Comparison of ENCODE assay signal across 9 cellular contexts in the genomic region with DNA sequence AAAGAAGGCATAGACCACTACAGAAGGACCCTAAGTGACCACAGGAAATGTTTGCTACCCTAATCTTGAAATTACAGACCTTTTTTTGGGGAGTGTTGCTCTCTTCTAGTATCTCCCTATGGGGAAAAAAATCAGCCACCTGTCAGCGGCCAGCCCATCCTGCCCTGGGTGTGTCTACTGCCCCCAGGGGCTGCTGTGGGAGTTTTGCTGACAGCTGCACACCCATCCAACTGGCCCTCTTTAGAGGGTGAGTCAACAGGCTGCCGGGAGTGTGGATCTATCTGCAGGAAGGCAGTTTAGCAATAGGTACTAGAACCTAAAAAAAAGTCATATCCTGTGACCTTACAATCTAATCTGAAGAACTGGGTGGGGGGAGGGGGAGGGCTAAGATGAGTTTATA. TPM values are rescaled to one million over a fixed set of nuclear protein-coding genes. Genes with fewer than 3 reads are reported as not detected.
DNase-seq lines count a peak whose midpoint lies in the region; ATAC-seq, FAIRE-seq and TF ChIP-seq lines count a peak whose summit lies in the region.
"Had no signal": no experiment of that assay in that cellular context is flagged by ENCODE, and none has a peak within 500 bp of the region (broad histone marks: within the 10 kb centered on the region; RNA-seq: fewer than 3 reads in every experiment).

No MANE protein-coding gene starts in this region.

- H3K27ac ChIP-seq in gastroesophageal sphincter: peak overlapping the region in 3 of 4 donors; percentile 85 to 87 (median 85)

- no peak overlapping the region for H3K4me3 Mint-ChIP-seq in stimulated activated naive B cell treated with anti-CD40 and anti-IgM and Interleukin-4, amounts not matched to agents 10 μg/mL and 1 μg/mL and 100 μg/mL, for 72 hours

- peaks cover 39 to 52% of the 10 kb centered on the region in 2 donors for H3K27me3 Mint-ChIP-seq in stimulated activated naive B cell treated with anti-CD40 and anti-IgM and Interleukin-4, amounts not matched to agents 10 μg/mL and 1 μg/mL and 100 μg/mL, for 72 hours

- no peaks in the 10 kb centered on the region for H3K9me3 Mint-ChIP-seq in stimulated activated naive B cell treated with anti-CD40 and anti-IgM and Interleukin-4, amounts not matched to agents 10 μg/mL and 1 μg/mL and 100 μg/mL, for 72 hours
- H3K9me3 Mint-ChIP-seq: IgD-negative memory B cell had no signal

- 36% methylated on average over 2 of the region's 2 CpGs; no CpG with 5 or more reads in 1 of the 2 donors for WGBS in gastroesophageal sphincter (ENCODE audit: low coverage in 1 of 2), 2 donors

- H3K36me3 ChIP-seq in gastroesophageal sphincter: no peaks in the 10 kb centered on the region

- H3K4me1 Mint-ChIP-seq in stimulated activated naive B cell treated with anti-CD40 and anti-IgM and Interleukin-4, amounts not matched to agents 10 μg/mL and 1 μg/mL and 100 μg/mL, for 72 hours: peaks cover 11% of the 10 kb centered on the region in 2 donors

- no peak overlapping the region for H3K27ac Mint-ChIP-seq in stimulated activated naive B cell treated with anti-CD40 and anti-IgM and Interleukin-4, amounts not matched to agents 10 μg/mL and 1 μg/mL and 100 μg/mL, for 72 hours
- H3K27ac Mint-ChIP-seq: IgD-negative memory B cell had no signal

- no peaks in the 10 kb centered on the region for H3K27me3 ChIP-seq in gastroesophageal sphincter

- no peak for TF ChIP-seq CTCF in gastroesophageal sphincter (IDR thresholded peaks at IDR 0.05)

- H3K9me3 ChIP-seq in gastroesophageal sphincter: no peaks in the 10 kb centered on the region

- no peak overlapping the region for H3K4me3 ChIP-seq in gastroesophageal sphincter

- TF ChIP-seq POLR2A in gastroesophageal sphincter (IDR thresholded peaks at IDR 0.05) (no peak), GM12891 (IDR thresholded peaks at IDR 0.05; ENCODE audit: low read depth, low read length) (no peak)

- TF ChIP-seq EP300 in gastroesophageal sphincter (IDR thresholded peaks at IDR 0.05): no peak

- FAIRE-seq in GM12891 (lab: Jason Lieb, UNC): no peak

- ATAC-seq in HG02981 (IDR thresholded peaks at IDR 0.05; ENCODE audit: unreplicated experiment) (peak; percentile 61), gastroesophageal sphincter (no peak), HG03108 (IDR thresholded peaks at IDR 0.05; ENCODE audit: unreplicated experiment) (no peak)
- ATAC-seq in stimulated activated naive B cell treated with anti-CD40 and anti-IgM and Interleukin-4, amounts not matched to agents 10 μg/mL and 1 μg/mL and 100 μg/mL, for 72 hours (replicated peaks): peak; percentile 56 to 78

- peaks cover 0 to 1% of the 10 kb centered on the region in 2 donors for H3K36me3 Mint-ChIP-seq in stimulated activated naive B cell treated with anti-CD40 and anti-IgM and Interleukin-4, amounts not matched to agents 10 μg/mL and 1 μg/mL and 100 μg/mL, for 72 hours

- H3K4me1 ChIP-seq in gastroesophageal sphincter: peaks cover 5 to 75% (median 40%) of the 10 kb centered on the region in 3 donors

- DNase-seq in CMK (ENCODE audit: low read depth): peak; percentile 57
- DNase-seq in SIG-M5 (lab: John Stamatoyannopoulos, UW): peak; percentile 88
- DNase-seq in stimulated activated naive B cell treated with anti-CD40 and anti-IgM and Interleukin-4, amounts not matched to agents 10 μg/mL and 1 μg/mL and 100 μg/mL, for 72 hours: no peak
- DNase-seq in GM12891 (ENCODE audit: insufficient read length, low spot score): no peak
- no peak for DNase-seq in NCI-H1048 (lab: John Stamatoyannopoulos, UW)

TF ChIP-seq in GM12891, 5 proteins besides CTCF, POLR2A, EP300 and RAD21:
- TF ChIP-seq TAF1 (IDR thresholded peaks at IDR 0.05; ENCODE audit: low read depth, low read length) (no peak), PAX5 (IDR thresholded peaks at IDR 0.05; ENCODE audit: insufficient read depth, low read length, severe bottlenecking) (no peak), POLR2AphosphoS5 (IDR thresholded peaks at IDR 0.05; ENCODE audit: low read depth, low read length) (no peak), POU2F2 (IDR thresholded peaks at IDR 0.05; ENCODE audit: low read depth, low read length) (no peak), SPI1 (IDR thresholded peaks at IDR 0.05; ENCODE audit: low read depth, low read length) (no peak)

RNA-seq across cellular contexts. Expression of a gene that starts 0.8 kb away (rescaled TPM):
- 10 to 100 TPM; 11.0 to 50.1 (median 17.4) TPM for total RNA-seq in gastroesophageal sphincter
- 0.12 TPM for polyA plus RNA-seq in GM12891 (2012; ENCODE audit: low read depth, missing spikeins)

Comparison
In these comparisons a context has a peak if more than half of its experiments do, and no peak if none do; other contexts are left out.
1. DNase-seq: peak in CMK (single experiment) and SIG-M5 (single experiment); none in stimulated activated naive B cell treated with anti-CD40 and anti-IgM and Interleukin-4, amounts not matched to agents 10 μg/mL and 1 μg/mL and 100 μg/mL, for 72 hours (single experiment), GM12891 (single experiment) and NCI-H1048 (single experiment).
2. ATAC-seq: peak in HG02981 (single experiment) and stimulated activated naive B cell treated with anti-CD40 and anti-IgM and Interleukin-4, amounts not matched to agents 10 μg/mL and 1 μg/mL and 100 μg/mL, for 72 hours (2 of 2); none in gastroesophageal sphincter (single experiment) and HG03108 (single experiment).